In the genomic region with DNA sequence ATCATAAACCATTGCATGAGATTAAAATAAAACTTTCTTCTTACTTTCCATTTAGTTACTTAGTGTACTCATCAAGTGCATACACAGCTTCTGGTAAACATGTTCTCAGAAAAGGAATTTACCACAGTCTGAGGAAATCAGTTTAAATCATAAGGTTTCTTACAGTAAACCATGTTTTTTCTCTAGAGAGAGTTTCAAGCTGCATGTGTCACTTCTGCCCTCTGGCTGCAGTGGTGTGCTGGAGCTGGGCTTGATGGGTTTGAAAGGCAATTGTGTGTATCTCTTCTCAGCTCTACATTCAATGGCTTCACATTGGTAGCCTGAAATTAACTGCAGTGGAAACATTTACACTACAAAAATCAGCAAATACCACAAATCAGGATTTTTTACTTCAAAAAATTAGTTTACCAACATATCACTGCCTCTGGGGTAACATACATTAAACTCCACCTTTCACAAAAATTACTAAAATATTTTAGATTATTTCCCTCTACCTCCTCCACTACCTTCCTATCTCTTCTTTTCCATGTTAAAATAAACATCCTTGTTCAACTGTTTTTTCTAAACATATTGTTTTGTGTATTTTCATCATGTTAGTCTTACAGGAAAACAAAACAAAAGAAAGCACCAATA, we compare ENCODE assay signal across 10 cellular contexts.
DNase-seq lines count a peak whose midpoint lies in the region; ATAC-seq, FAIRE-seq and TF ChIP-seq lines count a peak whose summit lies in the region.
"Had no signal": no experiment of that assay in that cellular context is flagged by ENCODE, and none has a peak within 500 bp of the region (broad histone marks: within the 10 kb centered on the region; RNA-seq: fewer than 3 reads in every experiment).

No MANE protein-coding gene starts in this region.

- TF ChIP-seq CTCF in K562 (IDR thresholded peaks at IDR 0.05 in 2 of 3, conservative IDR thresholded peaks at IDR 0.05 in 1 of 3; ENCODE audit: insufficient read depth in 2 of 3, low read depth in 1 of 3, low read length in 3 of 3), result peak; percentile 35 to 59 (median 43); a peak in 4 of 6 replicates
- peak; percentile 26 for TF ChIP-seq CTCF in lower lobe of right lung (IDR thresholded peaks at IDR 0.05)

- H3K9me1 ChIP-seq in K562 (ENCODE audit: control insufficient read depth, insufficient read depth, low read length), result no peaks in the 10 kb centered on the region

- TF ChIP-seq POLR2A in K562 (conservative IDR thresholded peaks at IDR 0.05), result no peak

- H3K79me2 ChIP-seq in K562 (ENCODE audit: control insufficient read depth, insufficient read depth, low read length), result no peaks in the 10 kb centered on the region

- intact Hi-C loops in K562 (cut with micrococcal nuclease) (loop anchor here (1.0 to 5.0 kb wide), 2 partner anchors 297 to 364 kb away; no protein-coding TSS in a partner anchor), lower lobe of right lung (cut with DNase I) (no loop called here)
- intact Hi-C loops in activated CD4-positive, alpha-beta T cell treated with anti-CD3 and anti-CD28 coated beads, Interleukin-2, amount 10 ng/mL, durations not matched to agents 24 days and 14 days (cut with micrococcal nuclease), result no loop called here

- peak; percentile 36 for DNase-seq in DMS53 treated with DMSO at 0.1 percent for 48 hours (lab: John Stamatoyannopoulos, UW; ENCODE audit: unreplicated experiment)
- peak in 60 of 76 experiments; percentile 2 to 71 (median 30) for DNase-seq in HUDEP-2 (lab: John Stamatoyannopoulos, UW; ENCODE audit: unreplicated experiment in 76 of 76)
- DNase-seq in K562 (ENCODE audit: extremely low read depth in 1 of 4, low spot score in 3 of 4), result peak in 1 of 4 experiments; percentile 30
- DNase-seq in lower lobe of right lung, result no peak
- DNase-seq in NCI-H187 (lab: John Stamatoyannopoulos, UW), result no peak
- DNase-seq in epidermal melanocyte (ENCODE audit: insufficient read length, low spot score), result no peak
- DNase-seq in activated CD4-positive, alpha-beta T cell treated with anti-CD3 and anti-CD28 coated beads, Interleukin-2, amount 10 ng/mL, durations not matched to agents 24 days and 14 days, result no peak
- DNase-seq: stimulated activated CD4-positive, alpha-beta T cell treated with anti-CD3 and anti-CD28 coated beads, Interleukin-4, amount 100 ng/mL, for 4 hours had no signal

- in situ Hi-C loops in K562 (cut with MboI), result no loop called here

- H3K36me3 ChIP-seq in K562 (ENCODE audit: control insufficient read depth, insufficient read depth, low read length) (no peaks in the 10 kb centered on the region), lower lobe of right lung (no peaks in the 10 kb centered on the region)

- H3K4me3 ChIP-seq in K562, result no peak overlapping the region
- H3K4me3 ChIP-seq in lower lobe of right lung, result no peak overlapping the region

- no peaks in the 10 kb centered on the region for H3K36me3 Mint-ChIP-seq in activated CD4-positive, alpha-beta T cell treated with anti-CD3 and anti-CD28 coated beads, Interleukin-2, amount 10 ng/mL, durations not matched to agents 24 days and 14 days (ENCODE audit: low read depth)
- H3K36me3 Mint-ChIP-seq: activated naive CD4-positive, alpha-beta T cell treated with anti-CD3 and anti-CD28 coated beads, Interleukin-2, amount 50 U/mL, for 24 hours had no signal

- no peak for TF ChIP-seq EP300 in K562 (IDR thresholded peaks at IDR 0.05; ENCODE audit: low read length)

- H2AFZ ChIP-seq in K562 (ENCODE audit: low read depth, low read length), result no peak overlapping the region

- H3K9me3 Mint-ChIP-seq in activated CD4-positive, alpha-beta T cell treated with anti-CD3 and anti-CD28 coated beads, Interleukin-2, amount 10 ng/mL, durations not matched to agents 24 days and 14 days, result no peaks in the 10 kb centered on the region

- H3K4me3 Mint-ChIP-seq in activated CD4-positive, alpha-beta T cell treated with anti-CD3 and anti-CD28 coated beads, Interleukin-2, amount 10 ng/mL, durations not matched to agents 24 days and 14 days, result no peak overlapping the region
- H3K4me3 Mint-ChIP-seq: activated naive CD4-positive, alpha-beta T cell treated with anti-CD3 and anti-CD28 coated beads, Interleukin-2, amount 50 U/mL, for 24 hours had no signal

- H3K27ac Mint-ChIP-seq in activated CD4-positive, alpha-beta T cell treated with anti-CD3 and anti-CD28 coated beads, Interleukin-2, amount 10 ng/mL, durations not matched to agents 24 days and 14 days, result no peak overlapping the region
- H3K27ac Mint-ChIP-seq: activated naive CD4-positive, alpha-beta T cell treated with anti-CD3 and anti-CD28 coated beads, Interleukin-2, amount 50 U/mL, for 24 hours had no signal

- CTCF ChIA-PET in K562 (lab: Yijun Ruan, JAX; ENCODE audit: low intra/inter-chr PET ratio), result interaction anchor here (0.7 to 1.9 kb wide), 2 partner anchors 296 to 366 kb away, joined by 3 to 11 read pairs; no protein-coding TSS in a partner anchor

- H3K4me1 ChIP-seq in K562 (replicated peaks in 1 of 2; ENCODE audit: control insufficient read depth in 2 of 2, insufficient read depth in 2 of 2, low read length in 2 of 2) (no peaks in the 10 kb centered on the region), lower lobe of right lung (no peaks in the 10 kb centered on the region)

- no peaks in the 10 kb centered on the region for H3K27me3 Mint-ChIP-seq in activated CD4-positive, alpha-beta T cell treated with anti-CD3 and anti-CD28 coated beads, Interleukin-2, amount 10 ng/mL, durations not matched to agents 24 days and 14 days
- H3K27me3 Mint-ChIP-seq: activated naive CD4-positive, alpha-beta T cell treated with anti-CD3 and anti-CD28 coated beads, Interleukin-2, amount 50 U/mL, for 24 hours had no signal

- no peaks in the 10 kb centered on the region for H4K20me1 ChIP-seq in K562 (replicated peaks; ENCODE audit: control insufficient read depth, insufficient read depth, low read length)

- H3K27me3 ChIP-seq in K562 (ENCODE audit: control insufficient read depth in 2 of 2, insufficient read depth in 2 of 2, low read length in 2 of 2), result no peaks in the 10 kb centered on the region
- H3K27me3 ChIP-seq in lower lobe of right lung (ENCODE audit: low read depth), result no peaks in the 10 kb centered on the region

- H3K9me3 ChIP-seq in K562 (replicated peaks; ENCODE audit: control insufficient read depth, insufficient read depth, low read depth, low read length) (no peaks in the 10 kb centered on the region), lower lobe of right lung (no peaks in the 10 kb centered on the region)

- H3K27ac ChIP-seq in K562 (ENCODE audit: extremely low read depth, low read depth, low read length) (no peak overlapping the region), lower lobe of right lung (no peak overlapping the region)

- no peaks in the 10 kb centered on the region for H3K4me1 Mint-ChIP-seq in activated CD4-positive, alpha-beta T cell treated with anti-CD3 and anti-CD28 coated beads, Interleukin-2, amount 10 ng/mL, durations not matched to agents 24 days and 14 days
- H3K4me1 Mint-ChIP-seq: activated naive CD4-positive, alpha-beta T cell treated with anti-CD3 and anti-CD28 coated beads, Interleukin-2, amount 50 U/mL, for 24 hours had no signal

- no TSS peak for BruUV-seq in K562 (replicated peaks; lab: Mats Ljungman, UMichigan)

- no peak overlapping the region for H3K9ac ChIP-seq in K562 (ENCODE audit: insufficient read depth in 1 of 2, low read depth in 2 of 2, low read length in 2 of 2)

- no peak overlapping the region for H3K4me2 ChIP-seq in K562 (ENCODE audit: insufficient read depth, low read length)

- peak; percentile 45 to 56 for TF ChIP-seq RAD21 in K562 (CRISPR knock-in tag; conservative IDR thresholded peaks at IDR 0.05 in 1 of 2, IDR thresholded peaks at IDR 0.05 in 1 of 2)

- FAIRE-seq in K562 (lab: Jason Lieb, UNC), result no peak

- POLR2A ChIA-PET in K562 (lab: Yijun Ruan, JAX), result no interaction called here

- ATAC-seq in K562, result no peak
- no peak for ATAC-seq in lower lobe of right lung
- ATAC-seq in HG03565 (IDR thresholded peaks at IDR 0.05; ENCODE audit: unreplicated experiment), result no peak

TF ChIP-seq in K562, 482 proteins besides CTCF, POLR2A, EP300 and RAD21:
- TF ChIP-seq SMC3 (conservative IDR thresholded peaks at IDR 0.05; ENCODE audit: insufficient read depth, low read depth, low read length) (0 out of 2 replicates have a peak, but pooled peaks have one; percentile 33), TCF7 (IDR thresholded peaks at IDR 0.05; ENCODE audit: borderline replicate concordance) (no peak), ZNF766 (CRISPR knock-in tag; conservative IDR thresholded peaks at IDR 0.05) (0 out of 2 replicates have a peak, but pooled peaks have one; percentile 35)

Comparison
In these comparisons a context has a peak if more than half of its experiments do, and no peak if none do; other contexts are left out.
1. DNase-seq: peak in DMS53 treated with DMSO at 0.1 percent for 48 hours (single experiment) and HUDEP-2 (60 of 76); none in lower lobe of right lung (single experiment), NCI-H187 (0 of 2), epidermal melanocyte (single experiment) and activated CD4-positive, alpha-beta T cell treated with anti-CD3 and anti-CD28 coated beads, Interleukin-2, amount 10 ng/mL, durations not matched to agents 24 days and 14 days (single experiment).